Comparison of ENCODE assay signal across 1 cellular context in the genomic region with DNA sequence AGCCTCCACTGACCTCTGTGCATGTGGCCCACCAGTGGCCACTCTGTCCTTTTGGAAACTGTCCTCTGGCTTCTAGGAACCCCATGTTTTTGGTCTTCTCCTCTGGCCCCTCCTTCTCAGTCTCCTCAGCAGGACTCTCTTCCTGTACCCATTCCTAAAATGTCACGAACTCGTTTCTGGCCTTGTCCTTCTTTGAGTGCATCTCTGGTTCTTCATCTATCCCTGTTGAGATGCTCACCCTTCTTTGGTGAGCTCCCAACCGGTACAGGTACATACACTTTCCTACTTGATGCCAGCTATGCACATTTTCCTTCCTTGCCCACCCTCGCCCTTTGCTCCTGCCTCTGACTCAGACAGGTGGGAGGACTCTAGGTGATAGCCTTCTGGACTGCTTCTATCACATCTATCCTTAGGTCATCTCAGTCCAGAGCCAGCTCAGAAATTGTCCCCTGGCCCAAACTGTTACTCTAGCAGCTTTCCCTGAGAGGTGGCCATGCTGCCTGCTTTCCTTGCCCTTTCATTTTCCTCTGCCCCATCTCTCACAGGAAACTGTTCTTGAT.
TF ChIP-seq lines count a peak whose summit lies in the region.

No MANE protein-coding gene starts in this region.

TF ChIP-seq in HepG2, 621 proteins besides CTCF, POLR2A, EP300 and RAD21:
- TF ChIP-seq HINFP (CRISPR knock-in tag; IDR thresholded peaks at IDR 0.05; ENCODE audit: low read depth) = 0 out of 2 replicates have a peak, but pooled peaks have one; percentile 10
- peak; percentile 63; the same call in 1 of the 2 replicates for TF ChIP-seq ZNF263 (CRISPR knock-in tag; IDR thresholded peaks at IDR 0.05)
- 0 out of 2 replicates have a peak, but pooled peaks have one; percentile 17 for TF ChIP-seq POLR2G (IDR thresholded peaks at IDR 0.05; ENCODE audit: low read depth, low read length)
- no peak for TF ChIP-seq ATAD3A (CRISPR knock-in tag; IDR thresholded peaks at IDR 0.05)
- peak; percentile 53; the same call in 1 of the 2 replicates for TF ChIP-seq ZNF543 (CRISPR knock-in tag; IDR thresholded peaks at IDR 0.05)
- no peak for TF ChIP-seq TOPORS (CRISPR knock-in tag; IDR thresholded peaks at IDR 0.05)
- TF ChIP-seq E2F1 (CRISPR knock-in tag; IDR thresholded peaks at IDR 0.05) = no peak
- TF ChIP-seq, protein P1, sequence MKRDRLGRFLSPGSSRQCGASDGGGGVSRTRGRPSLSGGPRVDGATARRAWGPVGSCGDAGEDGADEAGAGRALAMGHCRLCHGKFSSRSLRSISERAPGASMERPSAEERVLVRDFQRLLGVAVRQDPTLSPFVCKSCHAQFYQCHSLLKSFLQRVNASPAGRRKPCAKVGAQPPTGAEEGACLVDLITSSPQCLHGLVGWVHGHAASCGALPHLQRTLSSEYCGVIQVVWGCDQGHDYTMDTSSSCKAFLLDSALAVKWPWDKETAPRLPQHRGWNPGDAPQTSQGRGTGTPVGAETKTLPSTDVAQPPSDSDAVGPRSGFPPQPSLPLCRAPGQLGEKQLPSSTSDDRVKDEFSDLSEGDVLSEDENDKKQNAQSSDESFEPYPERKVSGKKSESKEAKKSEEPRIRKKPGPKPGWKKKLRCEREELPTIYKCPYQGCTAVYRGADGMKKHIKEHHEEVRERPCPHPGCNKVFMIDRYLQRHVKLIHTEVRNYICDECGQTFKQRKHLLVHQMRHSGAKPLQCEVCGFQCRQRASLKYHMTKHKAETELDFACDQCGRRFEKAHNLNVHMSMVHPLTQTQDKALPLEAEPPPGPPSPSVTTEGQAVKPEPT (CRISPR knock-in tag; IDR thresholded peaks at IDR 0.05; ENCODE audit: low read depth) = peak; percentile 69; the same call in 1 of the 2 replicates
- no peak for TF ChIP-seq ZNF224 (CRISPR knock-in tag; IDR thresholded peaks at IDR 0.05)
- TF ChIP-seq KMT2B (CRISPR knock-in tag; IDR thresholded peaks at IDR 0.05) = 0 out of 2 replicates have a peak, but pooled peaks have one; percentile 7
- 0 out of 2 replicates have a peak, but pooled peaks have one; percentile 17 for TF ChIP-seq DNMT1 (CRISPR knock-in tag; IDR thresholded peaks at IDR 0.05)
- TF ChIP-seq ZNF230 (CRISPR knock-in tag; IDR thresholded peaks at IDR 0.05) = 0 out of 2 replicates have a peak, but pooled peaks have one; percentile 37
- no peak for TF ChIP-seq ZNF382 (CRISPR knock-in tag; IDR thresholded peaks at IDR 0.05; ENCODE audit: borderline replicate concordance)
- TF ChIP-seq FOXO1 (CRISPR knock-in tag; IDR thresholded peaks at IDR 0.05) = peak; percentile 24; the same call in 1 of the 2 replicates
- no peak for TF ChIP-seq TRIM24 (CRISPR knock-in tag; IDR thresholded peaks at IDR 0.05)
